ENCODE assay signal across 1 cellular context in the genomic region with DNA sequence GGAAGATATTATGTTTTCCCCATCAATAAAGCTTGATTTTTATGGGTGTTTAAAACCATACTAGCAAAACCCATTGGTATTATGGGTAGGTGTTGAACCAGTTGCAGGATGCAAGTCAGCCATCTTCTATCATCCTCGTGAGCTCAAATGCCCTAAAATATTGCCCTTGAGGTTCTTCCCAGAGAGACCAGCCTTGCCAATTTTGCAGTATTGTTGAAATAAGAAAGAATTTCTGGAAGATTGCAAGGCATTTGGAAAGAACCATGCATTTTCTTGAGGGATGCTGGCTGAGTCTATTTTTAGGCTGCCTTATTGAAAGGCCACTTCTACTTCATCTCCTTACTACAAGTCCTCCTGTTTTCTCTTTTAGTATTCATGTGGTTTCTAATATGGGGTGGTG.
TF ChIP-seq lines count a peak whose summit lies in the region.

No MANE protein-coding gene starts in this region.

TF ChIP-seq in IMR-90, 13 proteins besides CTCF, POLR2A, EP300 and RAD21 (continued from another document):
- TF ChIP-seq, protein P1, sequence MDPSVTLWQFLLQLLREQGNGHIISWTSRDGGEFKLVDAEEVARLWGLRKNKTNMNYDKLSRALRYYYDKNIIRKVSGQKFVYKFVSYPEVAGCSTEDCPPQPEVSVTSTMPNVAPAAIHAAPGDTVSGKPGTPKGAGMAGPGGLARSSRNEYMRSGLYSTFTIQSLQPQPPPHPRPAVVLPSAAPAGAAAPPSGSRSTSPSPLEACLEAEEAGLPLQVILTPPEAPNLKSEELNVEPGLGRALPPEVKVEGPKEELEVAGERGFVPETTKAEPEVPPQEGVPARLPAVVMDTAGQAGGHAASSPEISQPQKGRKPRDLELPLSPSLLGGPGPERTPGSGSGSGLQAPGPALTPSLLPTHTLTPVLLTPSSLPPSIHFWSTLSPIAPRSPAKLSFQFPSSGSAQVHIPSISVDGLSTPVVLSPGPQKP (IDR thresholded peaks at IDR 0.05; ENCODE audit: borderline replicate concordance, low read depth, low read length) = no peak
- TF ChIP-seq SMC3 (IDR thresholded peaks at IDR 0.05; ENCODE audit: low read depth, low read length) = no peak
